Comparison of ENCODE assay signal across 11 cellular contexts in genomic region chr7:140752533-140752932, GRCh38.
"Had no signal": no experiment of that assay in that cellular context is flagged by ENCODE, and none has a peak within 500 bp of the region (broad histone marks: within the 10 kb centered on the region; RNA-seq: fewer than 3 reads in every experiment).

No MANE protein-coding gene starts in this region.

- H3K4me1 ChIP-seq: gastroesophageal sphincter, sigmoid colon, transverse colon had no signal

- H3K27ac ChIP-seq: gastroesophageal sphincter, sigmoid colon, transverse colon had no signal

- DNase-seq: activated B cell treated with CpG ODN at 0.5 μM for 24 hours; activated CD4-positive, alpha-beta T cell treated with anti-CD3 and anti-CD28 coated beads, Interleukin-2, amount 10 ng/mL, durations not matched to agents 24 days and 14 days; activated naive CD4-positive, alpha-beta T cell treated with Interleukin-2 at 50 U/mL for 16 hours; left ventricle myocardium superior; mesenchymal stem cell; sigmoid colon; stimulated activated naive CD4-positive, alpha-beta T cell; substantia nigra; transverse colon had no signal

- ATAC-seq: gastroesophageal sphincter; left ventricle myocardium superior; natural killer cell treated with Interleukin-12 subunit alpha and Interleukin-12 subunit beta and Interleukin-15 and Interleukin-18, amount 100 ng/mL, for 72 hours had no signal

- H3K4me3 ChIP-seq: gastroesophageal sphincter, sigmoid colon, transverse colon had no signal

- H3K9me3 ChIP-seq: gastroesophageal sphincter, sigmoid colon, transverse colon had no signal

- H3K27me3 ChIP-seq: gastroesophageal sphincter, sigmoid colon, transverse colon had no signal
